12 cellular contexts compared by ENCODE assay signal in genomic region chr21:41307219-41307618, GRCh38. TPM values are rescaled to one million over a fixed set of nuclear protein-coding genes. Genes with fewer than 3 reads are reported as not detected.
"Had no signal": no experiment of that assay in that cellular context is flagged by ENCODE, and none has a peak within 500 bp of the region (broad histone marks: within the 10 kb centered on the region; RNA-seq: fewer than 3 reads in every experiment).

No MANE protein-coding gene starts in this region.

- FAIRE-seq: H1, H54 had no signal

- H3K27ac ChIP-seq: GM23248 had no signal

- ATAC-seq: GM23338, HCT116 had no signal

- H3K27ac Mint-ChIP-seq: GM23338, H9, HFFc6 had no signal

- H3K4me3 Mint-ChIP-seq: GM23338, H9, HFFc6 had no signal

- H3K36me3 ChIP-seq: HAP-1 had no signal

- H3K4me3 ChIP-seq: GM23248, GM23338, HAP-1 had no signal

- H3K4me1 ChIP-seq: HAP-1 had no signal

- DNase-seq: GM23248, GOT3, H7, H9, HCEC 1CT, HFFc6 had no signal

RNA-seq across cellular contexts. Expression of gene FAM3B, which starts 9.4 kb away (rescaled TPM):
- total RNA-seq: GM23248, H4, HFFc6 had no signal
- polyA plus RNA-seq: GM23248 had no signal
